In genomic region chr5:119340597-119341218, GRCh38 we compare ENCODE assay signal across 8 cellular contexts. TPM values are rescaled to one million over a fixed set of nuclear protein-coding genes. Genes with fewer than 3 reads are reported as not detected.
DNase-seq lines count a peak whose midpoint lies in the region; ATAC-seq and TF ChIP-seq lines count a peak whose summit lies in the region.

No MANE protein-coding gene starts in this region.

- no peaks in the 10 kb centered on the region for H4K20me1 ChIP-seq in OCI-LY7 (ENCODE audit: insufficient read depth, low read length)

- intact Hi-C loops in OCI-LY7 (cut with micrococcal nuclease; ENCODE audit: unreplicated experiment) = loop anchor here (1.0 to 5.0 kb wide), 7 partner anchors 25 to 1103 kb away; partner anchors contain the start of gene DMXL1
- intact Hi-C loops in left colon (cut with DNase I, micrococcal nuclease) = no loop called here

- TF ChIP-seq CTCF in OCI-LY7 (conservative IDR thresholded peaks at IDR 0.05; ENCODE audit: low read length) = peak; percentile 43; the same call in 1 of the 2 replicates
- no peak for TF ChIP-seq CTCF in mesothelial cell of epicardium (IDR thresholded peaks at IDR 0.05; ENCODE audit: unreplicated experiment)

- ATAC-seq in GM18867 (IDR thresholded peaks at IDR 0.05; ENCODE audit: unreplicated experiment) = peak; percentile 67
- ATAC-seq in HG02763 (IDR thresholded peaks at IDR 0.05; ENCODE audit: unreplicated experiment) = peak; percentile 58
- peak; percentile 28 for ATAC-seq in left colon

- H3K9me3 Mint-ChIP-seq in mesothelial cell of epicardium = no peaks in the 10 kb centered on the region

- DNase-seq in OCI-LY7 (ENCODE audit: low spot score) (peak; percentile 96), left colon (peak; percentile 40 to 54), substantia nigra (lab: John Stamatoyannopoulos, UW) (no peak), mesothelial cell of epicardium (ENCODE audit: low spot score in 2 of 2, unreplicated experiment in 2 of 2) (no peak), superior temporal gyrus (ENCODE audit: extremely low spot score) (no peak), NCI-H1694 (lab: John Stamatoyannopoulos, UW) (no peak)

- H3K4me1 Mint-ChIP-seq in mesothelial cell of epicardium = peaks cover 29% of the 10 kb centered on the region

- no peak overlapping the region for H3K27ac Mint-ChIP-seq in mesothelial cell of epicardium

- peaks cover 2% of the 10 kb centered on the region for H3K36me3 Mint-ChIP-seq in mesothelial cell of epicardium

- no peaks in the 10 kb centered on the region for H3K9me3 ChIP-seq in OCI-LY7 (ENCODE audit: low read length)

- no TSS peak for BruUV-seq in OCI-LY7 (replicated peaks; lab: Mats Ljungman, UMichigan)

- peak overlapping the region; percentile 70 for H3K4me3 ChIP-seq in OCI-LY7 (ENCODE audit: low read depth, low read length, poor library complexity, severe bottlenecking)

- CTCF ChIA-PET in OCI-LY7 (lab: Charles Lee; ENCODE audit: unreplicated experiment) = interaction anchor here (0.6 to 1.2 kb wide), 5 partner anchors 11 to 317 kb away, joined by 3 to 15 read pairs (median 4); no protein-coding TSS in a partner anchor

- H3K27ac ChIP-seq in OCI-LY7 (ENCODE audit: low read depth, low read length, poor library complexity, severe bottlenecking) (peak overlapping the region; percentile 99), substantia nigra (ENCODE audit: low read depth, low read length, poor library complexity, severe bottlenecking) (no peak overlapping the region)

- H3K9me2 ChIP-seq in OCI-LY7 (ENCODE audit: insufficient read depth, low read length) = no peaks in the 10 kb centered on the region

- POLR2A ChIA-PET in OCI-LY7 (lab: Charles Lee) = interaction anchor here (0.6 to 30.8 kb wide), 23 partner anchors 3 to 317 kb away, joined by 3 to 538 read pairs (median 5); partner anchors contain the start of genes DMXL1 and TNFAIP8

- no peaks in the 10 kb centered on the region for H3K27me3 Mint-ChIP-seq in mesothelial cell of epicardium (ENCODE audit: low read depth)

- H3K79me2 ChIP-seq in OCI-LY7 (ENCODE audit: insufficient read depth, low read depth, low read length) = peaks cover 87% of the 10 kb centered on the region

- peaks cover 6% of the 10 kb centered on the region; the same call in 1 of the 2 replicates for H3K36me3 ChIP-seq in OCI-LY7 (ENCODE audit: insufficient read depth, low read length)

- H2AFZ ChIP-seq in OCI-LY7 (ENCODE audit: low read length) = no peak overlapping the region

- H3K4me2 ChIP-seq in OCI-LY7 (ENCODE audit: low read length) = peak overlapping the region; percentile 85

- peaks cover 97% of the 10 kb centered on the region for H3K4me1 ChIP-seq in OCI-LY7 (ENCODE audit: insufficient read depth, low read length, poor library complexity, severe bottlenecking)

- no peak overlapping the region for H3K4me3 Mint-ChIP-seq in mesothelial cell of epicardium

RNA-seq across cellular contexts. Expression of gene TNFAIP8, which starts 15.1 kb away (rescaled TPM):
- 92.9 and 95.1 TPM in 2 replicates for total RNA-seq in OCI-LY7 (2014; rRNA removed; shearing (Covaris generic))
- total RNA-seq in OCI-LY7 (2022) (75.4 and 94.5 TPM in 2 replicates), left colon (10 to 100 TPM in 1 of 2 donors, 1 to 10 TPM in 1; 7.0 to 11.8 TPM), mesothelial cell of epicardium (26.5 to 33.3 TPM (median 28.6 TPM) in 3 replicates)

Comparison
In these comparisons a context has a peak if more than half of its experiments do, and no peak if none do; other contexts are left out.
1. DNase-seq: peak in OCI-LY7 (single experiment) and left colon (2 of 2); none in substantia nigra (0 of 49), mesothelial cell of epicardium (0 of 2), superior temporal gyrus (single experiment) and NCI-H1694 (single experiment).
2. Peak in every context shown above with its lines, with median percentiles within 50 percentile points of each other: ATAC-seq.